In genomic region chr18:23259701-23260661, GRCh38 we compare ENCODE assay signal across 1 cellular context.
TF ChIP-seq lines count a peak whose summit lies in the region.

No MANE protein-coding gene starts in this region.

TF ChIP-seq in SK-N-SH, 30 proteins besides CTCF, POLR2A, EP300 and RAD21 (continued from another document):
- TF ChIP-seq ZBTB33 (IDR thresholded peaks at IDR 0.05; ENCODE audit: borderline replicate concordance, low read depth) (no peak), GATA2 (CRISPR knock-in tag; IDR thresholded peaks at IDR 0.05) (peak; percentile 87; the same call in 1 of the 2 replicates), EZH2phosphoT487 (IDR thresholded peaks at IDR 0.05; ENCODE audit: borderline replicate concordance, low read depth) (no peak), MAX (IDR thresholded peaks at IDR 0.05; ENCODE audit: low read depth) (peak; percentile 90), MEF2A (IDR thresholded peaks at IDR 0.05; ENCODE audit: borderline replicate concordance, low read depth) (no peak), FOXJ3 (CRISPR knock-in tag; IDR thresholded peaks at IDR 0.05) (peak; percentile 55; the same call in 1 of the 2 replicates), FOXM1 (IDR thresholded peaks at IDR 0.05; ENCODE audit: low read depth) (no peak), TEAD4 (IDR thresholded peaks at IDR 0.05; ENCODE audit: borderline replicate concordance, insufficient read depth) (no peak), GABPA (IDR thresholded peaks at IDR 0.05; ENCODE audit: low read depth) (no peak), RXRA (IDR thresholded peaks at IDR 0.05; ENCODE audit: borderline replicate concordance, low read depth) (no peak), CHD2 (IDR thresholded peaks at IDR 0.05; ENCODE audit: low read length, partially characterized antibody) (peak; percentile 15), POLR2AphosphoS5 (IDR thresholded peaks at IDR 0.05; ENCODE audit: low read depth, low read length) (no peak), USF2 (IDR thresholded peaks at IDR 0.05; ENCODE audit: borderline replicate concordance, low read depth, low read length) (peak; percentile 38; the same call in 1 of the 2 replicates), JUND (IDR thresholded peaks at IDR 0.05) (no peak), TAF1 (IDR thresholded peaks at IDR 0.05; ENCODE audit: borderline replicate concordance, low read depth, low read length) (no peak), RFX5 (IDR thresholded peaks at IDR 0.05; ENCODE audit: low read length) (no peak)
TF ChIP-seq in SK-N-SH: peak in this region for 11.
